In the genomic region with DNA sequence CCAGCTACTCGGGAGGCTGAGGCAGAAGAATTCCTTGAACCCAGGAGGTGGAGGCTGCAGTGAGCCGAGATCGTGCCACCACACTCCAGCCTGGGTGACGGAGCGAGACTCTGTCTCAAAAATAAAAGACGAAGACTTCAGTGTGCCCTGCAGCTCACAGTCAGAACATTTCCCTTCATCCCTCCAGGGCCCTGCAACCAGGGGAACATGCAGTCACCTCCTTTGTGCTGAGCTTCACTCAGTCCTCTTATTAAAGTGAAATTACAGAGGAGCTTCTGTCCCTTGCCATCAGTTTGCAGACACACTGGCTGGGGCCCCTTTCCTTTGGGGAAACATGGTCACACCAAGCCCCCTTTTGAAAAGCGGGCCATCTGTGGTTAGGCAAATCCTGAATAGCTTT, we compare ENCODE assay signal across 24 cellular contexts. TPM values are rescaled to one million over a fixed set of nuclear protein-coding genes. Genes with fewer than 3 reads are reported as not detected.
DNase-seq lines count a peak whose midpoint lies in the region; TF ChIP-seq lines count a peak whose summit lies in the region.
"Had no signal": no experiment of that assay in that cellular context is flagged by ENCODE, and none has a peak within 500 bp of the region (broad histone marks: within the 10 kb centered on the region; RNA-seq: fewer than 3 reads in every experiment).

No MANE protein-coding gene starts in this region.

- H3K9me3 Mint-ChIP-seq in endodermal cell (no peaks in the 10 kb centered on the region), osteocyte (ENCODE audit: unreplicated experiment) (no peaks in the 10 kb centered on the region)
- H3K9me3 Mint-ChIP-seq: CD14-positive monocyte had no signal

- peaks cover 4% of the 10 kb centered on the region for H3K27me3 ChIP-seq in endodermal cell (ENCODE audit: control insufficient read depth, insufficient read depth, low read length, poor library complexity, severe bottlenecking)
- H3K27me3 ChIP-seq: BE2C, BLaER1 had no signal

- TF ChIP-seq CTCF in endodermal cell (conservative IDR thresholded peaks at IDR 0.05) (no peak), osteocyte (IDR thresholded peaks at IDR 0.05) (no peak)

- H3K4me1 Mint-ChIP-seq in endodermal cell = no peaks in the 10 kb centered on the region
- H3K4me1 Mint-ChIP-seq in osteocyte (ENCODE audit: unreplicated experiment) = no peaks in the 10 kb centered on the region
- H3K4me1 Mint-ChIP-seq: CD4-positive, CD25-positive, alpha-beta regulatory T cell had no signal

- no peak overlapping the region for H3K27ac Mint-ChIP-seq in endodermal cell
- H3K27ac Mint-ChIP-seq in osteocyte (ENCODE audit: unreplicated experiment) = no peak overlapping the region
- H3K27ac Mint-ChIP-seq: CD14-positive monocyte; CD4-positive, alpha-beta memory T cell; CD4-positive, CD25-positive, alpha-beta regulatory T cell; CD8-positive, alpha-beta memory T cell had no signal

- DNase-seq in ecto neural progenitor cell (ENCODE audit: low spot score) (peak; percentile 25), endodermal cell (peak; percentile 15), osteocyte (ENCODE audit: extremely low spot score, unreplicated experiment) (peak; percentile 51), medulla oblongata (ENCODE audit: extremely low spot score) (no peak), NOMO-1 (lab: John Stamatoyannopoulos, UW; ENCODE audit: unreplicated experiment in 2 of 2) (no peak)
- no peak for DNase-seq in stimulated activated CD8-positive, alpha-beta memory T cell treated with anti-CD3 and anti-CD28 coated beads, Interleukin-4, amount 100 ng/mL, for 48 hours
- DNase-seq: 8988T; ACHN; BE2C; C1 segment of cervical spinal cord; CD4-positive, alpha-beta memory T cell; CD4-positive, CD25-positive, alpha-beta regulatory T cell; CD8-positive, alpha-beta memory T cell; COR-L47; DMS 273 treated with DMSO at 0.1 percent for 48 hours; DMS153; DMS53; DMS79; DND-41; EL; GDM1 had no signal

- WGBS in endodermal cell (ENCODE audit: insufficient coverage in 1 of 2, insufficient read length in 1 of 2), 2 experiments = 69 to 71% methylated on average over 6 to 7 of the region's 7 CpGs

- no peaks in the 10 kb centered on the region for H3K4me1 ChIP-seq in endodermal cell (ENCODE audit: control insufficient read depth, insufficient read depth, low read length)
- H3K4me1 ChIP-seq: BE2C, BLaER1 had no signal

- H3K36me3 Mint-ChIP-seq in endodermal cell (ENCODE audit: low read depth) (no peaks in the 10 kb centered on the region), osteocyte (ENCODE audit: unreplicated experiment) (no peaks in the 10 kb centered on the region)
- H3K36me3 Mint-ChIP-seq: CD14-positive monocyte; CD4-positive, alpha-beta memory T cell; CD4-positive, CD25-positive, alpha-beta regulatory T cell had no signal

- no peaks in the 10 kb centered on the region for H3K36me3 ChIP-seq in endodermal cell (ENCODE audit: control insufficient read depth, insufficient read depth, low read length)
- H3K36me3 ChIP-seq: BE2C, BLaER1 had no signal

- no peak overlapping the region for H3K27ac ChIP-seq in endodermal cell (ENCODE audit: low read depth, low read length)
- H3K27ac ChIP-seq: BLaER1 had no signal

- H3K4me3 ChIP-seq in endodermal cell (ENCODE audit: low read length) = no peak overlapping the region
- H3K4me3 ChIP-seq: BLaER1, GM12878 had no signal

- H3K27me3 Mint-ChIP-seq in endodermal cell (ENCODE audit: insufficient read depth) = peaks cover 14% of the 10 kb centered on the region
- peaks cover 53% of the 10 kb centered on the region for H3K27me3 Mint-ChIP-seq in osteocyte (ENCODE audit: unreplicated experiment)

- no peak overlapping the region for H3K4me3 Mint-ChIP-seq in endodermal cell
- no peak overlapping the region for H3K4me3 Mint-ChIP-seq in osteocyte (ENCODE audit: unreplicated experiment)
- H3K4me3 Mint-ChIP-seq: CD14-positive monocyte; CD4-positive, alpha-beta memory T cell; CD4-positive, CD25-positive, alpha-beta regulatory T cell; CD8-positive, alpha-beta memory T cell had no signal

- no peaks in the 10 kb centered on the region for H3K9me3 ChIP-seq in endodermal cell (ENCODE audit: control insufficient read depth, low read length)
- H3K9me3 ChIP-seq: BE2C, BLaER1 had no signal

- no peak overlapping the region for H3K9ac ChIP-seq in endodermal cell (ENCODE audit: extremely low read depth, low read length, poor library complexity, severe bottlenecking)
- H3K9ac ChIP-seq: BLaER1 had no signal

RNA-seq across cellular contexts. Expression of a gene that starts 24.2 kb away (rescaled TPM):
- total RNA-seq in endodermal cell (1 to 10 TPM; 2.9 to 3.6 TPM), osteocyte (not detected in 2 replicates)
- polyA plus RNA-seq in endodermal cell (2013, experiment 1 of 2) = 1.7 TPM
- polyA plus RNA-seq in endodermal cell (2013, experiment 2 of 2) = 2.1 TPM
- total RNA-seq: CD4-positive, alpha-beta memory T cell; CD4-positive, CD25-positive, alpha-beta regulatory T cell; CD8-positive, alpha-beta memory T cell had no signal
- polyA plus RNA-seq: CD4-positive, CD25-positive, alpha-beta regulatory T cell; CD8-positive, alpha-beta memory T cell had no signal

Comparison
In these comparisons a context has a peak if more than half of its experiments do, and no peak if none do; other contexts are left out.
1. DNase-seq: peak in ecto neural progenitor cell (single experiment), endodermal cell (single experiment) and osteocyte (single experiment); none in stimulated activated CD8-positive, alpha-beta memory T cell treated with anti-CD3 and anti-CD28 coated beads, Interleukin-4, amount 100 ng/mL, for 48 hours (single experiment), medulla oblongata (single experiment) and NOMO-1 (0 of 2).